8 cellular contexts compared by ENCODE assay signal in genomic region chr22:38656256-38657148, GRCh38. TPM values are rescaled to one million over a fixed set of nuclear protein-coding genes. Genes with fewer than 3 reads are reported as not detected.
DNase-seq lines count a peak whose midpoint lies in the region; ATAC-seq and TF ChIP-seq lines count a peak whose summit lies in the region.

TSS of gene CBY1 (plus strand) at chr22:38656638. CDS start at chr22:38668055, 11,417 bp downstream.
TSS of gene FAM227A (minus strand) at chr22:38656392. CDS start at chr22:38650168, 6,224 bp downstream.

- H4K20me1 ChIP-seq in GM23248 (ENCODE audit: insufficient read depth) = no peaks in the 10 kb centered on the region
- H4K20me1 ChIP-seq in fibroblast of lung (ENCODE audit: control insufficient read depth, extremely low read depth, insufficient read depth, low read length) = no peaks in the 10 kb centered on the region

- no peaks in the 10 kb centered on the region for H3K9me3 Mint-ChIP-seq in activated T-helper 17 cell treated with anti-CD3 and anti-CD28 coated beads, Interleukin-2, amount 50 U/mL, for 72 hours
- no peaks in the 10 kb centered on the region for H3K9me3 Mint-ChIP-seq in naive B cell

- peaks cover 5% of the 10 kb centered on the region for H3K4me1 Mint-ChIP-seq in activated T-helper 17 cell treated with anti-CD3 and anti-CD28 coated beads, Interleukin-2, amount 50 U/mL, for 72 hours
- H3K4me1 Mint-ChIP-seq in naive B cell = peaks cover 5 to 18% (median 15%) of the 10 kb centered on the region in 3 donors

- H3K4me2 ChIP-seq in GM23248 (ENCODE audit: unreplicated experiment) = peak within 1 kb of the TSS; percentile 98
- H3K4me2 ChIP-seq in fibroblast of lung (ENCODE audit: extremely low read depth, insufficient read depth, low read length) = peak within 1 kb of the TSS; percentile 88

- no peak for TF ChIP-seq CTCF in fibroblast of lung (conservative IDR thresholded peaks at IDR 0.05 in 1 of 2, IDR thresholded peaks at IDR 0.05 in 1 of 2; ENCODE audit: low read depth in 1 of 2, low read length in 2 of 2)

- H3K36me3 Mint-ChIP-seq in activated T-helper 17 cell treated with anti-CD3 and anti-CD28 coated beads, Interleukin-2, amount 50 U/mL, for 72 hours (ENCODE audit: low read depth) = peaks cover 2% of the 10 kb centered on the region
- no peaks in the 10 kb centered on the region for H3K36me3 Mint-ChIP-seq in naive B cell

- H2AFZ ChIP-seq in GM23248 = peak within 1 kb of the TSS; percentile 93
- peak within 1 kb of the TSS; percentile 95 for H2AFZ ChIP-seq in fibroblast of lung (ENCODE audit: low read length)

- peaks cover 31% of the 10 kb centered on the region for H3K79me2 ChIP-seq in GM23248 (ENCODE audit: insufficient read depth)
- peaks cover 7% of the 10 kb centered on the region for H3K79me2 ChIP-seq in fibroblast of lung (ENCODE audit: control insufficient read depth, insufficient read depth, low read length)

- 1% methylated on average over 57 to 69 of the region's 70 CpGs for WGBS in GM23248 (ENCODE audit: low coverage in 1 of 2, low lambda C conversion rate in 2 of 2, missing lambda C conversion rate in 2 of 2), 2 experiments

- H3K27me3 ChIP-seq in GM23248 (replicated peaks; ENCODE audit: insufficient read depth) (no peaks in the 10 kb centered on the region), fibroblast of lung (ENCODE audit: control insufficient read depth, insufficient read depth, low read length) (no peaks in the 10 kb centered on the region)

- H3K27me3 Mint-ChIP-seq in activated T-helper 17 cell treated with anti-CD3 and anti-CD28 coated beads, Interleukin-2, amount 50 U/mL, for 72 hours = no peaks in the 10 kb centered on the region
- H3K27me3 Mint-ChIP-seq in naive B cell = no peaks in the 10 kb centered on the region

- peak; percentile 78 for DNase-seq in DMS79 (lab: John Stamatoyannopoulos, UW)
- peak; percentile 96 for DNase-seq in GM23248
- DNase-seq in Kasumi-1 (lab: John Stamatoyannopoulos, UW) = peak; percentile 87 to 91
- peak; percentile 83 for DNase-seq in RPMI7951 (ENCODE audit: low read depth)
- DNase-seq in fibroblast of lung (ENCODE audit: low read depth in 2 of 2) = peak; percentile 83 to 86
- DNase-seq in naive B cell = peak; percentile 89
- DNase-seq in stimulated activated CD8-positive, alpha-beta memory T cell treated with anti-CD3 and anti-CD28 coated beads, Interleukin-7, amount 100 ng/mL, for 48 hours (ENCODE audit: extremely low read depth in 1 of 2, low read depth in 1 of 2) = peak; percentile 77

- in situ Hi-C loops in GM23248 (cut with MboI) = no loop called here

- peak within 1 kb of the TSS; percentile 87 for H3K4me3 Mint-ChIP-seq in activated T-helper 17 cell treated with anti-CD3 and anti-CD28 coated beads, Interleukin-2, amount 50 U/mL, for 72 hours
- H3K4me3 Mint-ChIP-seq in naive B cell = peak within 1 kb of the TSS; percentile 95 to 100 (median 98)

- H3K36me3 ChIP-seq in GM23248 (ENCODE audit: low read depth) (no peaks in the 10 kb centered on the region), fibroblast of lung (ENCODE audit: control insufficient read depth, insufficient read depth, low read length) (no peaks in the 10 kb centered on the region)

- no peaks in the 10 kb centered on the region for H3K9me3 ChIP-seq in GM23248 (ENCODE audit: low read depth)
- no peaks in the 10 kb centered on the region for H3K9me3 ChIP-seq in fibroblast of lung (ENCODE audit: control insufficient read depth, insufficient read depth, low read depth, low read length)

- H3K27ac ChIP-seq in GM23248 = peak within 1 kb of the TSS; percentile 90
- peak within 1 kb of the TSS; percentile 99 for H3K27ac ChIP-seq in fibroblast of lung (ENCODE audit: insufficient read depth, low read length)

- H3F3A ChIP-seq in GM23248 (ENCODE audit: insufficient read depth) = no peaks in the 10 kb centered on the region

- peak within 1 kb of the TSS; percentile 97 for H3K27ac Mint-ChIP-seq in activated T-helper 17 cell treated with anti-CD3 and anti-CD28 coated beads, Interleukin-2, amount 50 U/mL, for 72 hours
- peak within 1 kb of the TSS; percentile 99 to 100 (median 99) for H3K27ac Mint-ChIP-seq in naive B cell

- peak; percentile 85 for ATAC-seq in activated T-helper 17 cell treated with anti-CD3 and anti-CD28 coated beads, Interleukin-2, amount 50 U/mL, for 72 hours (replicated peaks)
- ATAC-seq in naive B cell (ENCODE audit: low read depth in 2 of 2) = peak; percentile 82 to 83

- H3K4me1 ChIP-seq in GM23248 (ENCODE audit: insufficient read depth) (peaks cover 7% of the 10 kb centered on the region; the same call in 1 of the 2 replicates), fibroblast of lung (ENCODE audit: control insufficient read depth, extremely low read depth, insufficient read depth, low read length) (peaks cover 2% of the 10 kb centered on the region)

- H3K9ac ChIP-seq in GM23248 (peak within 1 kb of the TSS; percentile 97), fibroblast of lung (ENCODE audit: insufficient read depth, low read length) (peak within 1 kb of the TSS; percentile 93)

- H3K4me3 ChIP-seq in GM23248 (peak within 1 kb of the TSS; percentile 83), fibroblast of lung (replicated peaks in 1 of 4; ENCODE audit: control extremely low read depth in 1 of 4, insufficient read depth in 1 of 4, low read depth in 3 of 4, low read length in 4 of 4) (peak within 1 kb of the TSS; percentile 83 to 99 (median 91))

- H3K9me2 ChIP-seq in GM23248 (ENCODE audit: insufficient read depth) = no peaks in the 10 kb centered on the region

RNA-seq across cellular contexts. Expression of gene CBY1, which starts in this region (rescaled TPM):
- 16.2 and 24.5 TPM in 2 replicates for total RNA-seq in GM23248 (2014; rRNA removed; shearing (Covaris generic))
- polyA plus RNA-seq in GM23248 (2016; fragmentation: Nextera tagmentation; extraction: Ambion mirVana) = 57.5 and 59.4 TPM in 2 replicates
- total RNA-seq in RPMI7951 (2014; rRNA removed; shearing (Covaris generic)) = 14.1 and 19.7 TPM in 2 replicates
- 10 to 100 TPM; 10.4 to 11.5 TPM for total RNA-seq in activated T-helper 17 cell treated with anti-CD3 and anti-CD28 coated beads, Interleukin-2, amount 50 U/mL, for 72 hours
- 14.5 and 16.2 TPM in 2 replicates for total RNA-seq in fibroblast of lung
- polyA plus RNA-seq in fibroblast of lung = 35.5 and 42.3 TPM in 2 replicates
- 37.7 and 42.0 TPM in 2 replicates for polyA plus RNA-seq in fibroblast of lung (2012)
- polyA minus RNA-seq in fibroblast of lung (ENCODE audit: low replicate concordance) = 12.2 and 24.9 TPM in 2 replicates
- 1 to 10 TPM; 2.5 to 7.7 (median 4.4) TPM for polyA plus RNA-seq in naive B cell (ENCODE audit: low read depth in 6 of 6)

RNA-seq across cellular contexts. Expression of gene FAM227A, which starts in this region (rescaled TPM):
- total RNA-seq in GM23248 (2014; rRNA removed; shearing (Covaris generic)) = 0.13 and 2.1 TPM in 2 replicates
- 0.65 and 0.93 TPM in 2 replicates for polyA plus RNA-seq in GM23248 (2016; fragmentation: Nextera tagmentation; extraction: Ambion mirVana)
- 1.3 and 2.3 TPM in 2 replicates for total RNA-seq in RPMI7951 (2014; rRNA removed; shearing (Covaris generic))
- under 1 TPM; 0.45 to 0.63 TPM for total RNA-seq in activated T-helper 17 cell treated with anti-CD3 and anti-CD28 coated beads, Interleukin-2, amount 50 U/mL, for 72 hours
- 0.66 and 0.77 TPM in 2 replicates for total RNA-seq in fibroblast of lung
- polyA plus RNA-seq in fibroblast of lung = 0.19 and 0.69 TPM in 2 replicates
- polyA plus RNA-seq in fibroblast of lung (2012) = 0.08 and 0.30 TPM in 2 replicates
- 6.7 TPM in 1 of 2 replicates, not detected in the other for polyA minus RNA-seq in fibroblast of lung (ENCODE audit: low replicate concordance)
- polyA plus RNA-seq in naive B cell (ENCODE audit: low read depth in 6 of 6) = not detected

Comparison
In these comparisons a context has a peak if more than half of its experiments do, and no peak if none do; other contexts are left out.
1. Peak in every context shown above with its lines: DNase-seq, ATAC-seq, H3K4me3 ChIP-seq and H3K27ac ChIP-seq.